8 cellular contexts compared by ENCODE assay signal in genomic region chr16:55889518-55889917, GRCh38. TPM values are rescaled to one million over a fixed set of nuclear protein-coding genes. Genes with fewer than 3 reads are reported as not detected.
"Had no signal": no experiment of that assay in that cellular context is flagged by ENCODE, and none has a peak within 500 bp of the region (broad histone marks: within the 10 kb centered on the region; RNA-seq: fewer than 3 reads in every experiment).

No MANE protein-coding gene starts in this region.

- DNase-seq: IMR-90, KBM-7 had no signal

- H3K27ac Mint-ChIP-seq: IgD-negative memory B cell had no signal

- H3K4me3 ChIP-seq: K562 had no signal

- H3K27ac ChIP-seq: HL-60 had no signal

- FAIRE-seq: HTR-8/SVneo, K562 had no signal

- ATAC-seq: K562 had no signal

- H3K4me1 Mint-ChIP-seq: IgD-negative memory B cell had no signal

- H3K4me3 Mint-ChIP-seq: IgD-negative memory B cell had no signal

RNA-seq across cellular contexts. Expression of gene CES5A, which starts 14.3 kb away (rescaled TPM):
- total RNA-seq: HT-29, HT1080, IMR-90 had no signal
- polyA plus RNA-seq: IgD-negative memory B cell, IMR-90 had no signal

RNA-seq across cellular contexts. Expression of gene CES1, which starts 56.6 kb away (rescaled TPM):
- total RNA-seq: HT-29, IMR-90 had no signal
